Comparison of ENCODE assay signal across 16 cellular contexts in genomic region chr22:27775087-27775697, GRCh38. TPM values are rescaled to one million over a fixed set of nuclear protein-coding genes. Genes with fewer than 3 reads are reported as not detected.
DNase-seq lines count a peak whose midpoint lies in the region; ATAC-seq lines count a peak whose summit lies in the region.
"Had no signal": no experiment of that assay in that cellular context is flagged by ENCODE, and none has a peak within 500 bp of the region (broad histone marks: within the 10 kb centered on the region; RNA-seq: fewer than 3 reads in every experiment).

No MANE protein-coding gene starts in this region.

- H3K27ac ChIP-seq in BLaER1 treated with 17β-estradiol and CSF1 and Interleukin-3, amounts not matched to agents 10 nM and 100 nM, result peak overlapping the region in 6 of 11 experiments; percentile 26 to 71 (median 54); a peak in 9 of 22 replicates
- no peak overlapping the region for H3K27ac ChIP-seq in CD4-positive, alpha-beta memory T cell (ENCODE audit: low read depth, low read length)

- CTCF ChIA-PET in CD4-positive, alpha-beta memory T cell (lab: Charles Lee; ENCODE audit: partially characterized antibody), result no interaction called here

- ATAC-seq in left cardiac atrium, result peak in 1 of 2 donors; percentile 28
- ATAC-seq: stimulated activated naive CD8-positive, alpha-beta T cell treated with anti-CD3 and anti-CD28 coated beads, Interleukin-15, amount 100 ng/mL, for 72 hours had no signal

- POLR2A ChIA-PET in CD4-positive, alpha-beta memory T cell (lab: Charles Lee; ENCODE audit: partially characterized antibody), result no interaction called here

- no peaks in the 10 kb centered on the region for H3K4me1 Mint-ChIP-seq in CD4-positive, alpha-beta memory T cell
- H3K4me1 Mint-ChIP-seq: activated naive CD4-positive, alpha-beta T cell treated with anti-CD3 and anti-CD28 coated beads, Interleukin-2, amount 10 ng/mL, durations not matched to agents 7 days and 5 days; stimulated activated naive CD8-positive, alpha-beta T cell treated with anti-CD3 and anti-CD28 coated beads, Interleukin-15, amount 100 ng/mL, for 72 hours had no signal

- intact Hi-C loops in left cardiac atrium (cut with DNase I), result no loop called here
- intact Hi-C loops in posterior vena cava (cut with DNase I), result no loop called here
- intact Hi-C loops in CD4-positive, alpha-beta memory T cell (cut with micrococcal nuclease), result no loop called here

- H3K27me3 Mint-ChIP-seq in CD4-positive, alpha-beta memory T cell, result peaks cover 4 to 5% of the 10 kb centered on the region in 2 donors

- H3K9me3 Mint-ChIP-seq in CD4-positive, alpha-beta memory T cell, result no peaks in the 10 kb centered on the region
- H3K9me3 Mint-ChIP-seq: activated naive CD4-positive, alpha-beta T cell treated with anti-CD3 and anti-CD28 coated beads, Interleukin-2, amount 10 ng/mL, durations not matched to agents 7 days and 5 days; stimulated activated naive CD8-positive, alpha-beta T cell treated with anti-CD3 and anti-CD28 coated beads, Interleukin-15, amount 100 ng/mL, for 72 hours had no signal

- H3K4me1 ChIP-seq in BLaER1 treated with 17β-estradiol and CSF1 and Interleukin-3, amounts not matched to agents 10 nM and 100 nM, result peaks cover 19 to 47% (median 34%) of the 10 kb centered on the region in 10 experiments
- H3K4me1 ChIP-seq in CD4-positive, alpha-beta memory T cell (ENCODE audit: insufficient read depth, low read length), result no peaks in the 10 kb centered on the region

- no peaks in the 10 kb centered on the region for H3K36me3 ChIP-seq in BLaER1 treated with 17β-estradiol and CSF1 and Interleukin-3, amounts not matched to agents 10 nM and 100 nM
- no peaks in the 10 kb centered on the region for H3K36me3 ChIP-seq in CD4-positive, alpha-beta memory T cell (ENCODE audit: insufficient read depth, low read length)
- H3K36me3 ChIP-seq: ovary had no signal

- peak overlapping the region; percentile 64 to 93 (median 82) for H3K4me2 ChIP-seq in BLaER1 treated with 17β-estradiol and CSF1 and Interleukin-3, amounts not matched to agents 10 nM and 100 nM

- no peaks in the 10 kb centered on the region; a peak in 1 of 22 replicates for H4K20me1 ChIP-seq in BLaER1 treated with 17β-estradiol and CSF1 and Interleukin-3, amounts not matched to agents 10 nM and 100 nM

- no peaks in the 10 kb centered on the region for H3K9me3 ChIP-seq in BLaER1 treated with 17β-estradiol and CSF1 and Interleukin-3, amounts not matched to agents 10 nM and 100 nM (replicated peaks in 1 of 11)
- no peaks in the 10 kb centered on the region for H3K9me3 ChIP-seq in CD4-positive, alpha-beta memory T cell (ENCODE audit: control insufficient read depth in 1 of 2, low read length in 2 of 2)
- H3K9me3 ChIP-seq: ovary had no signal

- no peaks in the 10 kb centered on the region for H3K36me3 Mint-ChIP-seq in CD4-positive, alpha-beta memory T cell
- H3K36me3 Mint-ChIP-seq: activated naive CD4-positive, alpha-beta T cell treated with anti-CD3 and anti-CD28 coated beads, Interleukin-2, amount 10 ng/mL, durations not matched to agents 7 days and 5 days had no signal

- no peak overlapping the region for H3K4me3 Mint-ChIP-seq in CD4-positive, alpha-beta memory T cell
- H3K4me3 Mint-ChIP-seq: activated naive CD4-positive, alpha-beta T cell treated with anti-CD3 and anti-CD28 coated beads, Interleukin-2, amount 10 ng/mL, durations not matched to agents 7 days and 5 days; stimulated activated naive CD8-positive, alpha-beta T cell treated with anti-CD3 and anti-CD28 coated beads, Interleukin-15, amount 100 ng/mL, for 72 hours had no signal

- no peak overlapping the region for H3K27ac Mint-ChIP-seq in CD4-positive, alpha-beta memory T cell
- H3K27ac Mint-ChIP-seq: activated naive CD4-positive, alpha-beta T cell treated with anti-CD3 and anti-CD28 coated beads, Interleukin-2, amount 10 ng/mL, durations not matched to agents 7 days and 5 days had no signal

- peak; percentile 88 for DNase-seq in astrocyte of the hippocampus (ENCODE audit: low read depth, low spot score)
- peak; percentile 56 for DNase-seq in left cardiac atrium
- DNase-seq in posterior vena cava (ENCODE audit: low spot score), result peak; percentile 89
- DNase-seq in CD4-positive, alpha-beta memory T cell, result no peak
- no peak for DNase-seq in NCI-H1417 treated with DMSO at 0.1 percent for 48 hours (lab: John Stamatoyannopoulos, UW)
- no peak for DNase-seq in effector CD4-positive, alpha-beta T cell
- no peak for DNase-seq in HuH-7 (ENCODE audit: low spot score)
- DNase-seq: activated CD4-positive, alpha-beta T cell treated with anti-CD3 and anti-CD28 coated beads for 1 hour; activated naive CD4-positive, alpha-beta T cell treated with anti-CD3 and anti-CD28 coated beads, Interleukin-2, amount 10 ng/mL, durations not matched to agents 7 days and 5 days; Calu3; NCI-H1105; NCI-H2227 treated with DMSO at 0.1 percent for 48 hours; ovary; SIG-M5; stimulated activated naive CD8-positive, alpha-beta T cell treated with anti-CD3 and anti-CD28 coated beads, Interleukin-15, amount 100 ng/mL, for 72 hours had no signal

- no peaks in the 10 kb centered on the region for H3K27me3 ChIP-seq in BLaER1 treated with 17β-estradiol and CSF1 and Interleukin-3, amounts not matched to agents 10 nM and 100 nM
- no peaks in the 10 kb centered on the region for H3K27me3 ChIP-seq in CD4-positive, alpha-beta memory T cell (ENCODE audit: insufficient read depth, low read length)
- H3K27me3 ChIP-seq: ovary had no signal

- no peak overlapping the region for H3K4me3 ChIP-seq in BLaER1 treated with 17β-estradiol and CSF1 and Interleukin-3, amounts not matched to agents 10 nM and 100 nM
- no peak overlapping the region for H3K4me3 ChIP-seq in CD4-positive, alpha-beta memory T cell (ENCODE audit: low read length in 2 of 2)
- H3K4me3 ChIP-seq: ovary had no signal

- H3K9ac ChIP-seq in BLaER1 treated with 17β-estradiol and CSF1 and Interleukin-3, amounts not matched to agents 10 nM and 100 nM, result peak overlapping the region in 9 of 11 experiments; percentile 46 to 70 (median 56); a peak in 11 of 22 replicates

RNA-seq across cellular contexts. Expression of gene MN1, which starts 26.4 kb away (rescaled TPM):
- total RNA-seq in left cardiac atrium, result 10 to 100 TPM; 12.8 to 13.1 TPM
- total RNA-seq in posterior vena cava, result 10 to 100 TPM; 22.9 to 41.8 TPM
- total RNA-seq in CD4-positive, alpha-beta memory T cell, result under 1 TPM; 0.35 to 0.58 TPM
- polyA plus RNA-seq in CD4-positive, alpha-beta memory T cell, result under 1 TPM in 1 of 2 donors, not detected in 1; 0.02 TPM

Comparison
In these comparisons a context has a peak if more than half of its experiments do, and no peak if none do; other contexts are left out.
1. DNase-seq: peak in astrocyte of the hippocampus (single experiment), left cardiac atrium (single experiment) and posterior vena cava (single experiment); none in CD4-positive, alpha-beta memory T cell (0 of 5), NCI-H1417 treated with DMSO at 0.1 percent for 48 hours (single experiment), effector CD4-positive, alpha-beta T cell (single experiment) and HuH-7 (single experiment).
2. RNA of gene MN1, which starts 26.4 kb away (total RNA-seq): 22.9 to 41.8 TPM in posterior vena cava and 12.8 to 13.1 TPM in left cardiac atrium; 0.35 to 0.58 TPM in CD4-positive, alpha-beta memory T cell; every median in the first group is over 4 times any median in the second.